8 cellular contexts compared by ENCODE assay signal in the genomic region with DNA sequence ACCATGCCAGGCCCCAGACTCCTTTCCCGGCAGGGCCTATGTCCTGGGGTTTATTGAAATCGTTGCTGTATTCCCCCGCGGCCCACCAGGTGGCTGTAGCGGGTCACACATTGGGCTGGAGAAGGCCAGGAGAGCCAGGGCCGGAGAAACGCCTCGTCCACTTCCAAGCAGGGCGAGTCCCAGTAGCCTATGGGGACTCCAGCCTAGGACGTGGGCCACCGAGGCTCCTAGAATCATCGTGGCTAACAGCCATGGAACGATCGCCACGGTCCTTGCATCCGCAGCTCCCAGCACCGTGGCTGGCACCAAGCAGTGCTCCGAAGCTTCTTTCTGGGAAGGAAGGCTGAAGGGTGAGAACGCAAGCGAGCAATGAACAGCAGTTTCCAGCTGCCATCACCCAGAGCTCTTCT.
DNase-seq lines count a peak whose midpoint lies in the region; ATAC-seq and TF ChIP-seq lines count a peak whose summit lies in the region.

No MANE protein-coding gene starts in this region.

- peak; percentile 57 to 64 for TF ChIP-seq CTCF in tibial artery (IDR thresholded peaks at IDR 0.05)

- no peaks in the 10 kb centered on the region for H3K9me3 ChIP-seq in tibial artery

- ATAC-seq in left lobe of liver (peak; percentile 100), HG03097 (IDR thresholded peaks at IDR 0.05; ENCODE audit: low FRiP score, unreplicated experiment) (no peak)
- ATAC-seq in activated naive CD4-positive, alpha-beta T cell treated with anti-CD3 and anti-CD28 coated beads, Interleukin-2, amount 50 U/mL, for 72 hours: no peak

- intact Hi-C loops in tibial artery (cut with DNase I; ENCODE audit: low total_unique reads): no loop called here

- peak overlapping the region; percentile 12 to 24 for H3K4me3 ChIP-seq in tibial artery

- H3K27ac Mint-ChIP-seq in activated naive CD4-positive, alpha-beta T cell treated with anti-CD3 and anti-CD28 coated beads, Interleukin-2, amount 50 U/mL, for 72 hours: no peak overlapping the region

- H3K27me3 ChIP-seq in tibial artery: no peaks in the 10 kb centered on the region

- no peaks in the 10 kb centered on the region for H3K36me3 Mint-ChIP-seq in activated naive CD4-positive, alpha-beta T cell treated with anti-CD3 and anti-CD28 coated beads, Interleukin-2, amount 50 U/mL, for 72 hours

- H3K27ac ChIP-seq in tibial artery: no peak overlapping the region

- no peaks in the 10 kb centered on the region for H3K9me3 Mint-ChIP-seq in activated naive CD4-positive, alpha-beta T cell treated with anti-CD3 and anti-CD28 coated beads, Interleukin-2, amount 50 U/mL, for 72 hours

- peaks cover 0 to 7% (median 0%) of the 10 kb centered on the region in 4 donors for H3K4me1 ChIP-seq in tibial artery

- no peaks in the 10 kb centered on the region for H3K36me3 ChIP-seq in tibial artery

- DNase-seq in D341Med (ENCODE audit: low spot score) (peak; percentile 83), LHCN-M2 (ENCODE audit: low read depth) (peak; percentile 58), cerebellum (ENCODE audit: low spot score) (peak; percentile 60), left lobe of liver (ENCODE audit: low spot score) (peak; percentile 75), tibial artery (peak; percentile 45 to 76), SKM-1 treated with dmso at 0.1 percent for 144 hours (lab: John Stamatoyannopoulos, UW; ENCODE audit: unreplicated experiment) (no peak)
- no peak for DNase-seq in activated naive CD4-positive, alpha-beta T cell treated with anti-CD3 and anti-CD28 coated beads, Interleukin-2, amount 50 U/mL, for 72 hours (ENCODE audit: low spot score in 2 of 2)

Comparison
In these comparisons a context has a peak if more than half of its experiments do, and no peak if none do; other contexts are left out.
1. DNase-seq: peak in D341Med (single experiment), LHCN-M2 (single experiment), cerebellum (single experiment), left lobe of liver (single experiment) and tibial artery (2 of 2); none in activated naive CD4-positive, alpha-beta T cell treated with anti-CD3 and anti-CD28 coated beads, Interleukin-2, amount 50 U/mL, for 72 hours (0 of 2) and SKM-1 treated with dmso at 0.1 percent for 144 hours (single experiment).